22 cellular contexts compared by ENCODE assay signal in genomic region chr3:107798381-107798780, GRCh38.
DNase-seq lines count a peak whose midpoint lies in the region; TF ChIP-seq lines count a peak whose summit lies in the region.
"Had no signal": no experiment of that assay in that cellular context is flagged by ENCODE, and none has a peak within 500 bp of the region (broad histone marks: within the 10 kb centered on the region; RNA-seq: fewer than 3 reads in every experiment).

No MANE protein-coding gene starts in this region.

- peaks cover 54% of the 10 kb centered on the region for H3K36me3 Mint-ChIP-seq in osteocyte (ENCODE audit: unreplicated experiment)

- in situ Hi-C loops in astrocyte of the cerebellum (cut with HindIII; ENCODE audit: low sequenced_read_pairs): no loop called here

- TF ChIP-seq CTCF in astrocyte of the cerebellum (IDR thresholded peaks at IDR 0.05; ENCODE audit: low read depth, low read length, missing control alignments): peak; percentile 21
- TF ChIP-seq CTCF in osteocyte (IDR thresholded peaks at IDR 0.05): no peak

- H3K4me3 Mint-ChIP-seq in osteocyte (ENCODE audit: unreplicated experiment): no peak overlapping the region
- H3K4me3 Mint-ChIP-seq: CD4-positive, alpha-beta T cell; neural crest cell had no signal

- peak overlapping the region; percentile 73 for H3K27ac Mint-ChIP-seq in osteocyte (ENCODE audit: unreplicated experiment)

- peak; percentile 30 for DNase-seq in GM03348 (ENCODE audit: low spot score)
- DNase-seq in astrocyte of the cerebellum (ENCODE audit: low read depth): peak; percentile 72
- peak; percentile 38 for DNase-seq in fibroblast of peridontal ligament (ENCODE audit: extremely low read depth)
- DNase-seq in osteocyte (ENCODE audit: extremely low spot score, unreplicated experiment): no peak
- DNase-seq in SKM-1 treated with dmso at 0.1 percent for 144 hours (lab: John Stamatoyannopoulos, UW; ENCODE audit: unreplicated experiment): no peak
- no peak for DNase-seq in activated CD4-positive, alpha-beta T cell treated with anti-CD3 and anti-CD28 coated beads for 1 hour
- DNase-seq in midbrain (lab: John Stamatoyannopoulos, UW): no peak
- DNase-seq in activated gamma-delta T cell treated with Interleukin-2 at 50 U/mL for 16 hours: no peak
- DNase-seq: activated CD4-positive, CD25-positive, alpha-beta regulatory T cell treated with anti-CD3 and anti-CD28 coated beads, Interleukin-2, amount 50 U/mL, for 72 hours; activated effector memory CD4-positive, alpha-beta T cell treated with anti-CD3 and anti-CD28 coated beads, Interleukin-2, amount 50 U/mL, for 16 hours; CD4-positive, alpha-beta T cell; effector CD4-positive, alpha-beta T cell; Karpas-422; mucosa of descending colon; NCI-H146; NCI-H510A treated with DMSO at 0.1 percent for 48 hours; Peyer's patch; psoas muscle; trophoblast cell had no signal

- H3K4me3 ChIP-seq in astrocyte of the cerebellum (ENCODE audit: low read depth, low read length): no peak overlapping the region
- H3K4me3 ChIP-seq: cardiac muscle cell, esophagus muscularis mucosa, mucosa of descending colon, Peyer's patch, psoas muscle had no signal

- no peaks in the 10 kb centered on the region for H3K27me3 Mint-ChIP-seq in osteocyte (ENCODE audit: unreplicated experiment)
- H3K27me3 Mint-ChIP-seq: CD4-positive, alpha-beta T cell had no signal

- no peaks in the 10 kb centered on the region for H3K9me3 Mint-ChIP-seq in osteocyte (ENCODE audit: unreplicated experiment)
- H3K9me3 Mint-ChIP-seq: CD4-positive, alpha-beta T cell; neural crest cell had no signal

- H3K4me1 Mint-ChIP-seq in osteocyte (ENCODE audit: unreplicated experiment): peaks cover 48% of the 10 kb centered on the region

Comparison
In these comparisons a context has a peak if more than half of its experiments do, and no peak if none do; other contexts are left out.
1. DNase-seq: peak in GM03348 (single experiment), astrocyte of the cerebellum (single experiment) and fibroblast of peridontal ligament (single experiment); none in osteocyte (single experiment), SKM-1 treated with dmso at 0.1 percent for 144 hours (single experiment), activated CD4-positive, alpha-beta T cell treated with anti-CD3 and anti-CD28 coated beads for 1 hour (single experiment), midbrain (single experiment) and activated gamma-delta T cell treated with Interleukin-2 at 50 U/mL for 16 hours (single experiment).